ENCODE assay signal across 24 cellular contexts in the genomic region with DNA sequence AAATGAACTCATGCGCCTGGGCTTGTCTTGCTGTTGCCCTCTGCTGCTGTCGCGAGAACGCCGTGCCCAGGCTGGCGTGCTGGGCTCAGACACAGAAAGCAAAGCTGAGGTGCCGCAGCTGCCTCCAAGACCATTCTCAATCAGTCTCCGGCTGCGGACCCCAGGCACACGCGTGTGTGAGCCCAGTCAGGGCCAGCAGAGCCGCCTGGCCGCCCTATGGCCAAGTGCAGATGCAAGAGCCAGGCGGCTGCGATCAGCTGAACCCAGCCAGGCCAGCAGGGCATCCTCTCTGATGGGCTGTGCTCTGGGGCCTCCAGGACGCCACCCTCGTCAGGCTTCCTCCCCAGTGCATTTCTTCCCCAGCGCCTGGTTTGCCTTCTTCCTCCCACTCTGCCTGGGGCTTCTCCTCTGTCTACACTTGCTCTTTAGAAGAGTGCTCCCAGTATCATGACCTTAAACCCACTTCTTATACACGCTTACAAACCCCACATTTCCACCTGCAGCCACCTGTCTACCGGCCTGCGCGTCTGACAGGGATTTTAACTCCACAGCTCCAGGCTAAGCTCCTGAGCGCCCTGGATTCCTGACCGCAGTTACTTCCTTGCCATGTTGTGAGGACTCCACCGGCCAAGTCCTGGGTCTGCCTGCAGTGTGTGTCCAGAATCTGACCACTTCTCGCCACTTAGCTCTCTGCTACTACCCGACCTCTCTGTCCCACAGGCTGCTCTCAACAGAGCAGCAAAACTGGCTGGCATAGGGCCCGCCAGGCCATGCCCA. TPM values are rescaled to one million over a fixed set of nuclear protein-coding genes. Genes with fewer than 3 reads are reported as not detected.
A peak's percentile ranks its signal among the peaks of the same experiment; 100 is the strongest.
DNase-seq lines count a peak whose midpoint lies in the region; ATAC-seq, FAIRE-seq and TF ChIP-seq lines count a peak whose summit lies in the region.
"Had no signal": no experiment of that assay in that cellular context is flagged by ENCODE, and none has a peak within 500 bp of the region (broad histone marks: within the 10 kb centered on the region; RNA-seq: fewer than 3 reads in every experiment).

No MANE protein-coding gene starts in this region.

- TF ChIP-seq CTCF in GM23338 (conservative IDR thresholded peaks at IDR 0.05; ENCODE audit: low read depth in 2 of 2) (no peak), WERI-Rb-1 (IDR thresholded peaks at IDR 0.05; ENCODE audit: low read depth, low read length) (no peak), kidney (IDR thresholded peaks at IDR 0.05; ENCODE audit: borderline replicate concordance, extremely low read depth, insufficient read depth) (no peak), osteoblast (IDR thresholded peaks at IDR 0.05; ENCODE audit: extremely low read depth, low read depth, low read length) (no peak), MM.1S (IDR thresholded peaks at IDR 0.05; ENCODE audit: low read length) (no peak)

- no peaks in the 10 kb centered on the region; the same call in 2 of the 3 replicates for H3K4me1 Mint-ChIP-seq in GM23338
- H3K4me1 Mint-ChIP-seq: CD8-positive, alpha-beta memory T cell had no signal

- H3K9me3 ChIP-seq in WERI-Rb-1 (ENCODE audit: severe bottlenecking) (no peaks in the 10 kb centered on the region), kidney (ENCODE audit: control insufficient read depth in 1 of 2, low read length in 2 of 2) (no peaks in the 10 kb centered on the region), osteoblast (ENCODE audit: low read depth, low read length) (no peaks in the 10 kb centered on the region), MM.1S (replicated peaks; ENCODE audit: insufficient read depth, low read length) (no peaks in the 10 kb centered on the region)
- H3K9me3 ChIP-seq: HAP-1, Peyer's patch had no signal

- H3K4me3 ChIP-seq in GM23338 (no peak overlapping the region), WERI-Rb-1 (ENCODE audit: low read depth, low read length) (no peak overlapping the region), kidney (ENCODE audit: low read length in 2 of 2) (no peak overlapping the region), osteoblast (ENCODE audit: insufficient read depth, low read length) (no peak overlapping the region), MM.1S (ENCODE audit: low read length) (no peak overlapping the region)
- H3K4me3 ChIP-seq: HAP-1, K562, Peyer's patch had no signal

- H3K27ac ChIP-seq in GM23338 (ENCODE audit: low read depth), result no peak overlapping the region
- peak overlapping the region; percentile 90 for H3K27ac ChIP-seq in WERI-Rb-1
- H3K27ac ChIP-seq in kidney (ENCODE audit: low read depth in 2 of 2, low read length in 2 of 2), result no peak overlapping the region
- H3K27ac ChIP-seq in osteoblast (ENCODE audit: low read depth, low read length), result no peak overlapping the region
- H3K27ac ChIP-seq in MM.1S (ENCODE audit: low read length), result no peak overlapping the region
- H3K27ac ChIP-seq: C4-2B, Peyer's patch had no signal

- no peak overlapping the region; the same call in 2 of the 3 replicates for H3K4me3 Mint-ChIP-seq in GM23338
- H3K4me3 Mint-ChIP-seq: CD8-positive, alpha-beta memory T cell had no signal

- H3K9ac ChIP-seq in kidney (ENCODE audit: low read length in 2 of 2) (no peak overlapping the region), MM.1S (ENCODE audit: low read length) (no peak overlapping the region)

- 0 out of 2 replicates have a peak overlapping the region, but pooled peaks have one; percentile 46 for H3K27ac Mint-ChIP-seq in GM23338

- ATAC-seq in GM23338 (peak; percentile 42; the same call in 2 of the 3 replicates), HG02870 (IDR thresholded peaks at IDR 0.05; ENCODE audit: unreplicated experiment) (no peak), HG03442 (IDR thresholded peaks at IDR 0.05; ENCODE audit: unreplicated experiment) (no peak)
- ATAC-seq: K562 had no signal

- H3K79me2 ChIP-seq in GM23338 (replicated peaks; ENCODE audit: insufficient read depth), result no peaks in the 10 kb centered on the region
- no peaks in the 10 kb centered on the region for H3K79me2 ChIP-seq in osteoblast (ENCODE audit: insufficient read depth, low read length)
- no peaks in the 10 kb centered on the region for H3K79me2 ChIP-seq in MM.1S (ENCODE audit: low read length)

- H2AFZ ChIP-seq in GM23338 (no peak overlapping the region), osteoblast (ENCODE audit: low read length) (no peak overlapping the region), MM.1S (ENCODE audit: low read length) (no peak overlapping the region)

- no peak for FAIRE-seq in kidney (lab: Jason Lieb, UNC)
- FAIRE-seq: A204.1, G401.6, GM12892, K562 had no signal

- H3K9me3 Mint-ChIP-seq in GM23338, result no peaks in the 10 kb centered on the region
- H3K9me3 Mint-ChIP-seq: CD8-positive, alpha-beta memory T cell had no signal

- no peaks in the 10 kb centered on the region for H3K27me3 ChIP-seq in GM23338 (ENCODE audit: insufficient read depth)
- no peaks in the 10 kb centered on the region for H3K27me3 ChIP-seq in WERI-Rb-1 (ENCODE audit: insufficient read depth, low read depth, severe bottlenecking)
- H3K27me3 ChIP-seq in osteoblast (ENCODE audit: insufficient read depth, low read length), result no peaks in the 10 kb centered on the region
- H3K27me3 ChIP-seq in MM.1S (replicated peaks; ENCODE audit: insufficient read depth, low read length), result no peaks in the 10 kb centered on the region
- H3K27me3 ChIP-seq: Peyer's patch had no signal

- H3K27me3 Mint-ChIP-seq in GM23338 (ENCODE audit: insufficient read depth, low read depth, poor library complexity), result peaks cover 6% of the 10 kb centered on the region

- no peaks in the 10 kb centered on the region for H3K9me2 ChIP-seq in GM23338 (ENCODE audit: insufficient read depth)
- H3K9me2 ChIP-seq in MM.1S (replicated peaks; ENCODE audit: insufficient read depth, low read length), result no peaks in the 10 kb centered on the region

- intact Hi-C loops in kidney (cut with DNase I), result no loop called here

- no peak overlapping the region for H3K4me2 ChIP-seq in GM23338
- no peak overlapping the region for H3K4me2 ChIP-seq in osteoblast (ENCODE audit: insufficient read depth, low read length)
- no peak overlapping the region for H3K4me2 ChIP-seq in MM.1S (ENCODE audit: low read depth, low read length)

- H4K20me1 ChIP-seq in GM23338 (replicated peaks; ENCODE audit: insufficient read depth), result no peaks in the 10 kb centered on the region
- no peaks in the 10 kb centered on the region for H4K20me1 ChIP-seq in osteoblast (ENCODE audit: insufficient read depth, low read length)
- no peaks in the 10 kb centered on the region for H4K20me1 ChIP-seq in MM.1S (ENCODE audit: insufficient read depth, low read length)

- H3F3A ChIP-seq in GM23338 (replicated peaks; ENCODE audit: low read depth) (no peaks in the 10 kb centered on the region), MM.1S (ENCODE audit: insufficient read depth, low read length) (no peaks in the 10 kb centered on the region)

- DNase-seq in GM23338 (ENCODE audit: low spot score) (no peak), WERI-Rb-1 (peak; percentile 77), kidney (peak; percentile 63), osteoblast (ENCODE audit: insufficient read length, low spot score, missing footprints) (peak; percentile 54), Kasumi-1 (lab: John Stamatoyannopoulos, UW) (no peak), MM.1S (no peak)
- DNase-seq: CD8-positive, alpha-beta memory T cell; NCI-H1092; NCI-H1436; NCI-H2029; NCI-H226; NCI-H510A treated with DMSO at 0.1 percent for 48 hours; NCI-H748 treated with DMSO at 0.1 percent for 48 hours; NK-92 treated with Interleukin-12 subunit alpha and Interleukin-12 subunit beta, amount 100 ng/mL, for 24 hours; Peyer's patch had no signal

- H3K4me1 ChIP-seq in GM23338 (ENCODE audit: insufficient read depth) (no peaks in the 10 kb centered on the region), kidney (ENCODE audit: control insufficient read depth in 1 of 2, insufficient read depth in 1 of 2, low read depth in 1 of 2, low read length in 2 of 2) (peaks cover 3 to 9% of the 10 kb centered on the region in 2 donors), osteoblast (ENCODE audit: insufficient read depth, low read length) (no peaks in the 10 kb centered on the region), MM.1S (ENCODE audit: low read length) (no peaks in the 10 kb centered on the region)
- H3K4me1 ChIP-seq: HAP-1, Peyer's patch had no signal

- H3K36me3 Mint-ChIP-seq in GM23338 (ENCODE audit: low read depth), result peaks cover 8% of the 10 kb centered on the region; the same call in 2 of the 3 replicates

- H3K36me3 ChIP-seq in GM23338 (ENCODE audit: insufficient read depth) (no peaks in the 10 kb centered on the region), WERI-Rb-1 (peaks cover 39% of the 10 kb centered on the region), kidney (ENCODE audit: control insufficient read depth in 1 of 2, insufficient read depth in 2 of 2, low read length in 2 of 2) (peaks cover 18 to 20% of the 10 kb centered on the region in 2 donors), osteoblast (ENCODE audit: insufficient read depth, low read length) (peaks cover 30% of the 10 kb centered on the region), MM.1S (replicated peaks; ENCODE audit: insufficient read depth, low read length) (no peaks in the 10 kb centered on the region)

TF ChIP-seq in GM23338, 12 proteins besides CTCF, POLR2A, EP300 and RAD21 (continues in another document):
- TF ChIP-seq JUNB (IDR thresholded peaks at IDR 0.05; ENCODE audit: unreplicated experiment), result no peak

RNA-seq across cellular contexts. Expression of a gene that starts 21.7 kb away (rescaled TPM):
- 75.7 and 76.8 TPM in 2 replicates for total RNA-seq in GM23338 (2014; rRNA removed; shearing (Covaris generic))
- polyA plus RNA-seq in GM23338 (2016; fragmentation: Nextera tagmentation; extraction: Ambion mirVana) (15.8 and 17.2 TPM in 2 replicates), kidney (ENCODE audit: insufficient read depth, low read depth, low replicate concordance) (28.8 TPM)
- total RNA-seq in kidney (42.4 TPM), osteoblast (24.5 and 30.0 TPM in 2 replicates)

RNA-seq across cellular contexts. Expression of a gene that starts 39.0 kb away (rescaled TPM):
- total RNA-seq in GM23338 (2014; rRNA removed; shearing (Covaris generic)), result 17.7 and 32.2 TPM in 2 replicates
- polyA plus RNA-seq in GM23338 (2016; fragmentation: Nextera tagmentation; extraction: Ambion mirVana) (20.5 and 21.1 TPM in 2 replicates), kidney (ENCODE audit: insufficient read depth, low read depth, low replicate concordance) (11.1 TPM)
- total RNA-seq in kidney (51.2 TPM), osteoblast (21.5 and 21.7 TPM in 2 replicates)

RNA-seq across cellular contexts. Expression of a gene that starts 39.3 kb away (rescaled TPM):
- total RNA-seq in GM23338 (2014; rRNA removed; shearing (Covaris generic)), result 12.6 and 18.1 TPM in 2 replicates
- polyA plus RNA-seq in GM23338 (2016; fragmentation: Nextera tagmentation; extraction: Ambion mirVana) (4.4 and 6.5 TPM in 2 replicates), kidney (ENCODE audit: insufficient read depth, low read depth, low replicate concordance) (5.6 TPM)
- total RNA-seq in kidney (8.2 TPM), osteoblast (5.1 and 8.3 TPM in 2 replicates)

RNA-seq across cellular contexts. Expression of a gene that starts 45.5 kb away (rescaled TPM):
- 3.2 TPM in 1 of 2 replicates, not detected in the other for total RNA-seq in GM23338 (2014; rRNA removed; shearing (Covaris generic))
- polyA plus RNA-seq in GM23338 (2016; fragmentation: Nextera tagmentation; extraction: Ambion mirVana), result 7.2 and 12.0 TPM in 2 replicates
- total RNA-seq in kidney, result 7.0 TPM
- polyA plus RNA-seq in kidney (ENCODE audit: insufficient read depth, low read depth, low replicate concordance), result 49.5 TPM
- not detected in 2 replicates for total RNA-seq in osteoblast
- total RNA-seq: Daoy, Peyer's patch had no signal

Comparison
In these comparisons a context has a peak if more than half of its experiments do, and no peak if none do; other contexts are left out.
1. DNase-seq: peak in WERI-Rb-1 (single experiment), kidney (single experiment) and osteoblast (single experiment); none in GM23338 (single experiment), Kasumi-1 (0 of 2) and MM.1S (single experiment).